ENCODE assay signal across 9 cellular contexts in the genomic region with DNA sequence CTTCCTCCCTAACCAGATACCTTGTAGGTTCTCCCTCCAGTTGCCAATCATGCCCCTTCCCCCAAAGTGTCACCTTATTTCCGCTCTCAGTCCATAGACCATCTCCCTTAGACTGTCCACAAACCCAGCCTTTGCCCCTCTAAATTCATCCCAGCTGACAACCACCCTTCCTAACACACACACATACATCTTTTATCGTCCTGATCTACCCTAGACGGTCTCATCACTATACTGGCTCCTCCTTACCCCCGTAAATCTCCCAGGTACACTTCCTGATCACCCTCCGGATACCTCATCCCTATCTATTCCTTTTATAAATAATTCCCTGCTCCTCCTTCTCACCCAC. TPM values are rescaled to one million over a fixed set of nuclear protein-coding genes. Genes with fewer than 3 reads are reported as not detected.
DNase-seq lines count a peak whose midpoint lies in the region; ATAC-seq and TF ChIP-seq lines count a peak whose summit lies in the region.
"Had no signal": no experiment of that assay in that cellular context is flagged by ENCODE, and none has a peak within 500 bp of the region (broad histone marks: within the 10 kb centered on the region; RNA-seq: fewer than 3 reads in every experiment).

No MANE protein-coding gene starts in this region.

- H3K36me3 Mint-ChIP-seq in activated T-helper 17 cell treated with anti-CD3 and anti-CD28 coated beads, Interleukin-2, amount 50 U/mL, for 72 hours (ENCODE audit: low read depth) = peaks cover 39% of the 10 kb centered on the region

- WGBS in thymus = 28% methylated on average over 5 of the region's 5 CpGs

- no peaks in the 10 kb centered on the region for H3K9me3 Mint-ChIP-seq in activated T-helper 17 cell treated with anti-CD3 and anti-CD28 coated beads, Interleukin-2, amount 50 U/mL, for 72 hours

- H3K27me3 Mint-ChIP-seq in activated T-helper 17 cell treated with anti-CD3 and anti-CD28 coated beads, Interleukin-2, amount 50 U/mL, for 72 hours = no peaks in the 10 kb centered on the region

- H3K27ac Mint-ChIP-seq in activated T-helper 17 cell treated with anti-CD3 and anti-CD28 coated beads, Interleukin-2, amount 50 U/mL, for 72 hours = peak overlapping the region; percentile 90

- H3K4me3 Mint-ChIP-seq in activated T-helper 17 cell treated with anti-CD3 and anti-CD28 coated beads, Interleukin-2, amount 50 U/mL, for 72 hours = peak overlapping the region; percentile 88

- H3K4me1 ChIP-seq in thymus (ENCODE audit: control insufficient read depth, insufficient read depth, low read length) = peaks cover 6% of the 10 kb centered on the region

- H3K4me1 Mint-ChIP-seq in activated T-helper 17 cell treated with anti-CD3 and anti-CD28 coated beads, Interleukin-2, amount 50 U/mL, for 72 hours = peaks cover 22% of the 10 kb centered on the region

- H3K27me3 ChIP-seq in H7 (ENCODE audit: control insufficient read depth, insufficient read depth, low read length) = no peaks in the 10 kb centered on the region
- no peaks in the 10 kb centered on the region for H3K27me3 ChIP-seq in kidney epithelial cell (ENCODE audit: control insufficient read depth, insufficient read depth, low read length)
- no peaks in the 10 kb centered on the region for H3K27me3 ChIP-seq in thymus (ENCODE audit: control insufficient read depth, insufficient read depth)

- ATAC-seq in activated T-helper 17 cell treated with anti-CD3 and anti-CD28 coated beads, Interleukin-2, amount 50 U/mL, for 72 hours (replicated peaks) = peak; percentile 19

- no peaks in the 10 kb centered on the region for H3K9me3 ChIP-seq in thymus (ENCODE audit: control insufficient read depth)

- H3K36me3 ChIP-seq in H7 (replicated peaks; ENCODE audit: control insufficient read depth, insufficient read depth, low read length) = no peaks in the 10 kb centered on the region
- H3K36me3 ChIP-seq in kidney epithelial cell (ENCODE audit: control insufficient read depth, insufficient read depth, low read length) = no peaks in the 10 kb centered on the region
- H3K36me3 ChIP-seq in thymus (ENCODE audit: control insufficient read depth, insufficient read depth) = no peaks in the 10 kb centered on the region

- H3K27ac ChIP-seq in thymus (ENCODE audit: low read depth) = no peak overlapping the region

- peak; percentile 38 for DNase-seq in COLO829 (ENCODE audit: low spot score)
- DNase-seq in H7 = no peak
- no peak for DNase-seq in kidney epithelial cell (ENCODE audit: low read depth)
- no peak for DNase-seq in posterior cingulate gyrus
- DNase-seq in T1000 (lab: John Stamatoyannopoulos, UW) = no peak
- no peak for DNase-seq in OCI-M2 (lab: John Stamatoyannopoulos, UW; ENCODE audit: unreplicated experiment)

- H3K4me3 ChIP-seq in H7 (ENCODE audit: insufficient read depth, low read depth, low read length) (peak overlapping the region; percentile 93), kidney epithelial cell (ENCODE audit: low read depth, low read length) (peak overlapping the region; percentile 95), thymus (ENCODE audit: low read length) (peak overlapping the region; percentile 82)

- TF ChIP-seq CTCF in kidney epithelial cell (IDR thresholded peaks at IDR 0.05; ENCODE audit: insufficient read depth, low read length, poor library complexity, severe bottlenecking) = no peak

- intact Hi-C loops in posterior cingulate gyrus (cut with DNase I) = no loop called here

RNA-seq across cellular contexts. Expression of gene THOC7, which starts 0.8 kb away (rescaled TPM):
- total RNA-seq in H7 (2014; rRNA removed; shearing (Covaris generic)) = 52.0 and 60.9 TPM in 2 replicates
- 10 to 100 TPM; 40.9 to 64.2 TPM for total RNA-seq in activated T-helper 17 cell treated with anti-CD3 and anti-CD28 coated beads, Interleukin-2, amount 50 U/mL, for 72 hours
- 59.5 and 66.7 TPM in 2 replicates for total RNA-seq in kidney epithelial cell
- 148 TPM for polyA plus RNA-seq in thymus

RNA-seq across cellular contexts. Expression of gene ATXN7, which starts 0.9 kb away (rescaled TPM):
- total RNA-seq in H7 (2014; rRNA removed; shearing (Covaris generic)) = 5.2 and 6.8 TPM in 2 replicates
- 10 to 100 TPM; 38.6 to 50.2 TPM for total RNA-seq in activated T-helper 17 cell treated with anti-CD3 and anti-CD28 coated beads, Interleukin-2, amount 50 U/mL, for 72 hours
- 12.3 TPM in 2 replicates for total RNA-seq in kidney epithelial cell
- 7.8 TPM for polyA plus RNA-seq in thymus

RNA-seq across cellular contexts. Expression of gene C3orf49, which starts 43.7 kb away (rescaled TPM):
- total RNA-seq in H7 (2014; rRNA removed; shearing (Covaris generic)) = not detected in 2 replicates
- total RNA-seq in activated T-helper 17 cell treated with anti-CD3 and anti-CD28 coated beads, Interleukin-2, amount 50 U/mL, for 72 hours = not detected
- not detected in 2 replicates for total RNA-seq in kidney epithelial cell
- 0.05 TPM for polyA plus RNA-seq in thymus
- total RNA-seq: M059J had no signal

RNA-seq across cellular contexts. Expression of gene SCAANT1, which starts 49.4 kb away (rescaled TPM):
- not detected in 2 replicates for total RNA-seq in H7 (2014; rRNA removed; shearing (Covaris generic))
- total RNA-seq in activated T-helper 17 cell treated with anti-CD3 and anti-CD28 coated beads, Interleukin-2, amount 50 U/mL, for 72 hours = 1 to 10 TPM in 1 of 2 donors, not detected in 1; 2.4 TPM
- total RNA-seq in kidney epithelial cell = not detected in 2 replicates
- polyA plus RNA-seq in thymus = not detected
- total RNA-seq: M059J had no signal
